In the genomic region with DNA sequence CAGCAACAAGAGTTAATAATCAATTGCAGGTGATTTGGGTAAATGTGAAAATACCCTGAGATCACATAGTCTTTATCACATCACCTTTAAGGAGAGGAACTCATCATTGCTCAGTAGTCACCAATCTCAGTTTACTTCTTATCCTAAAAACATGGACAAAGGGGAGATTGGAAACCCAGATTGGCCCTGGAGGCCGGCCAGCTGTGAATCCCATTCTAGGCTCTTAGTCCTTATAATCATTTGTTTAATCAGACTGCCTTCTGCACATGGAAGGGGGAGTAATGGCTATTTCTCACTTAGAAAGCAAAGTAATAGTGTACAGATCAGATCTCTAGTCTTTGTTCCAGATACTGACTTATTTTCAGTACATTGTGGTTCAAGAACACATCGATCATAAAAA, we compare ENCODE assay signal across 1 cellular context.
TF ChIP-seq lines count a peak whose summit lies in the region.

No MANE protein-coding gene starts in this region.

TF ChIP-seq in GM23338, 12 proteins besides CTCF, POLR2A, EP300 and RAD21 (continued from another document):
- TF ChIP-seq, protein P1, sequence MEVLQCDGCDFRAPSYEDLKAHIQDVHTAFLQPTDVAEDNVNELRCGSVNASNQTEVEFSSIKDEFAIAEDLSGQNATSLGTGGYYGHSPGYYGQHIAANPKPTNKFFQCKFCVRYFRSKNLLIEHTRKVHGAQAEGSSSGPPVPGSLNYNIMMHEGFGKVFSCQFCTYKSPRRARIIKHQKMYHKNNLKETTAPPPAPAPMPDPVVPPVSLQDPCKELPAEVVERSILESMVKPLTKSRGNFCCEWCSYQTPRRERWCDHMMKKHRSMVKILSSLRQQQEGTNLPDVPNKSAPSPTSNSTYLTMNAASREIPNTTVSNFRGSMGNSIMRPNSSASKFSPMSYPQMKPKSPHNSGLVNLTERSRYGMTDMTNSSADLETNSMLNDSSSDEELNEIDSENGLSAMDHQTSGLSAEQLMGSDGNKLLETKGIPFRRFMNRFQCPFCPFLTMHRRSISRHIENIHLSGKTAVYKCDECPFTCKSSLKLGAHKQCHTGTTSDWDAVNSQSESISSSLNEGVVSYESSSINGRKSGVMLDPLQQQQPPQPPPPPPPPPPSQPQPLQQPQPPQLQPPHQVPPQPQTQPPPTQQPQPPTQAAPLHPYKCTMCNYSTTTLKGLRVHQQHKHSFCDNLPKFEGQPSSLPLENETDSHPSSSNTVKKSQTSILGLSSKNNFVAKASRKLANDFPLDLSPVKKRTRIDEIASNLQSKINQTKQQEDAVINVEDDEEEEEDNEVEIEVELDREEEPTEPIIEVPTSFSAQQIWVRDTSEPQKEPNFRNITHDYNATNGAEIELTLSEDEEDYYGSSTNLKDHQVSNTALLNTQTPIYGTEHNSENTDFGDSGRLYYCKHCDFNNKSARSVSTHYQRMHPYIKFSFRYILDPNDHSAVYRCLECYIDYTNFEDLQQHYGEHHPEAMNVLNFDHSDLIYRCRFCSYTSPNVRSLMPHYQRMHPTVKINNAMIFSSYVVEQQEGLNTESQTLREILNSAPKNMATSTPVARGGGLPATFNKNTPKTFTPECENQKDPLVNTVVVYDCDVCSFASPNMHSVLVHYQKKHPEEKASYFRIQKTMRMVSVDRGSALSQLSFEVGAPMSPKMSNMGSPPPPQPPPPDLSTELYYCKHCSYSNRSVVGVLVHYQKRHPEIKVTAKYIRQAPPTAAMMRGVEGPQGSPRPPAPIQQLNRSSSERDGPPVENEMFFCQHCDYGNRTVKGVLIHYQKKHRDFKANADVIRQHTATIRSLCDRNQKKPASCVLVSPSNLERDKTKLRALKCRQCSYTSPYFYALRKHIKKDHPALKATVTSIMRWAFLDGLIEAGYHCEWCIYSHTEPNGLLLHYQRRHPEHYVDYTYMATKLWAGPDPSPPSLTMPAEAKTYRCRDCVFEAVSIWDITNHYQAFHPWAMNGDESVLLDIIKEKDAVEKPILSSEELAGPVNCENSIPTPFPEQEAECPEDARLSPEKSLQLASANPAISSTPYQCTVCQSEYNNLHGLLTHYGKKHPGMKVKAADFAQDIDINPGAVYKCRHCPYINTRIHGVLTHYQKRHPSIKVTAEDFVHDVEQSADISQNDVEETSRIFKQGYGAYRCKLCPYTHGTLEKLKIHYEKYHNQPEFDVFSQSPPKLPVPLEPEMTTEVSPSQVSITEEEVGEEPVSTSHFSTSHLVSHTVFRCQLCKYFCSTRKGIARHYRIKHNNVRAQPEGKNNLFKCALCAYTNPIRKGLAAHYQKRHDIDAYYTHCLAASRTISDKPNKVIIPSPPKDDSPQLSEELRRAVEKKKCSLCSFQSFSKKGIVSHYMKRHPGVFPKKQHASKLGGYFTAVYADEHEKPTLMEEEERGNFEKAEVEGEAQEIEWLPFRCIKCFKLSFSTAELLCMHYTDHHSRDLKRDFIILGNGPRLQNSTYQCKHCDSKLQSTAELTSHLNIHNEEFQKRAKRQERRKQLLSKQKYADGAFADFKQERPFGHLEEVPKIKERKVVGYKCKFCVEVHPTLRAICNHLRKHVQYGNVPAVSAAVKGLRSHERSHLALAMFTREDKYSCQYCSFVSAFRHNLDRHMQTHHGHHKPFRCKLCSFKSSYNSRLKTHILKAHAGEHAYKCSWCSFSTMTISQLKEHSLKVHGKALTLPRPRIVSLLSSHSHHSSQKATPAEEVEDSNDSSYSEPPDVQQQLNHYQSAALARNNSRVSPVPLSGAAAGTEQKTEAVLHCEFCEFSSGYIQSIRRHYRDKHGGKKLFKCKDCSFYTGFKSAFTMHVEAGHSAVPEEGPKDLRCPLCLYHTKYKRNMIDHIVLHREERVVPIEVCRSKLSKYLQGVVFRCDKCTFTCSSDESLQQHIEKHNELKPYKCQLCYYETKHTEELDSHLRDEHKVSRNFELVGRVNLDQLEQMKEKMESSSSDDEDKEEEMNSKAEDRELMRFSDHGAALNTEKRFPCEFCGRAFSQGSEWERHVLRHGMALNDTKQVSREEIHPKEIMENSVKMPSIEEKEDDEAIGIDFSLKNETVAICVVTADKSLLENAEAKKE (CRISPR knock-in tag; IDR thresholded peaks at IDR 0.05) = no peak
